In genomic region chr11:46247664-46248063, GRCh38 we compare ENCODE assay signal across 8 cellular contexts. TPM values are rescaled to one million over a fixed set of nuclear protein-coding genes. Genes with fewer than 3 reads are reported as not detected.
DNase-seq lines count a peak whose midpoint lies in the region; ATAC-seq and TF ChIP-seq lines count a peak whose summit lies in the region.

No MANE protein-coding gene starts in this region.

- H4K20me1 ChIP-seq in KMS-11 (ENCODE audit: insufficient read depth), result no peaks in the 10 kb centered on the region

- no peaks in the 10 kb centered on the region for H3K27me3 Mint-ChIP-seq in progenitor cell of endocrine pancreas

- no peaks in the 10 kb centered on the region for H3K27me3 ChIP-seq in KMS-11 (ENCODE audit: insufficient read depth, low read depth)

- H3K36me3 Mint-ChIP-seq in progenitor cell of endocrine pancreas (ENCODE audit: insufficient read depth), result no peaks in the 10 kb centered on the region

- CTCF ChIA-PET in RWPE1 (lab: Yijun Ruan, JAX), result interaction anchor here (1.1 kb wide), 1 partner anchor 61 kb away, joined by 5 read pairs; no protein-coding TSS in a partner anchor

- peaks cover 11% of the 10 kb centered on the region for H3K4me1 ChIP-seq in KMS-11 (ENCODE audit: low read depth, poor library complexity, severe bottlenecking)

- H3K4me3 ChIP-seq in KMS-11 (IDR thresholded peaks at IDR 0.05; ENCODE audit: insufficient read depth, low read depth, low read length), result no peak overlapping the region

- peaks cover 34% of the 10 kb centered on the region for H3K4me1 Mint-ChIP-seq in progenitor cell of endocrine pancreas (ENCODE audit: low read depth)

- H3K79me2 ChIP-seq in KMS-11 (ENCODE audit: insufficient read depth, low read depth), result no peaks in the 10 kb centered on the region

- H2AFZ ChIP-seq in KMS-11 (ENCODE audit: low read depth), result no peak overlapping the region

- POLR2A ChIA-PET in RWPE1 (lab: Yijun Ruan, JAX; ENCODE audit: low non-redundant PET), result no interaction called here

- peak overlapping the region; percentile 26 for H3K27ac Mint-ChIP-seq in progenitor cell of endocrine pancreas

- H3K9me3 Mint-ChIP-seq in progenitor cell of endocrine pancreas (ENCODE audit: low read depth), result no peaks in the 10 kb centered on the region

- no peak overlapping the region for H3K4me3 Mint-ChIP-seq in progenitor cell of endocrine pancreas (ENCODE audit: low read depth)

- DNase-seq in DMS79 (lab: John Stamatoyannopoulos, UW), result peak; percentile 43
- peak; percentile 55 for DNase-seq in RWPE1 (ENCODE audit: low spot score)
- peak; percentile 6 for DNase-seq in effector CD8-positive, alpha-beta T cell (lab: John Stamatoyannopoulos, UW)
- no peak for DNase-seq in progenitor cell of endocrine pancreas (ENCODE audit: low spot score, unreplicated experiment)

- H3K4me2 ChIP-seq in KMS-11, result no peak overlapping the region

- no peaks in the 10 kb centered on the region for H3K36me3 ChIP-seq in KMS-11 (ENCODE audit: insufficient read depth)

- no peak for ATAC-seq in GM21529 (IDR thresholded peaks at IDR 0.05; ENCODE audit: unreplicated experiment)
- ATAC-seq in HG03175 (IDR thresholded peaks at IDR 0.05; ENCODE audit: unreplicated experiment), result no peak
- no peak for ATAC-seq in HG02798 (IDR thresholded peaks at IDR 0.05; ENCODE audit: poor library complexity, unreplicated experiment)

- no peak overlapping the region for H3K9ac ChIP-seq in KMS-11

- TF ChIP-seq CTCF in KMS-11 (conservative IDR thresholded peaks at IDR 0.05; ENCODE audit: low read depth, low read length) (peak; percentile 46; the same call in 1 of the 2 replicates), RWPE1 (conservative IDR thresholded peaks at IDR 0.05; ENCODE audit: low read depth) (0 out of 2 replicates have a peak, but pooled peaks have one; percentile 22), progenitor cell of endocrine pancreas (IDR thresholded peaks at IDR 0.05; ENCODE audit: unreplicated experiment) (peak; percentile 64)

- no peak overlapping the region for H3K27ac ChIP-seq in KMS-11
- peak overlapping the region; percentile 85; the same call in 1 of the 2 replicates for H3K27ac ChIP-seq in RWPE1

RNA-seq across cellular contexts. Expression of gene CREB3L1, which starts 29.8 kb away (rescaled TPM):
- 9.5 and 9.6 TPM in 2 replicates for total RNA-seq in progenitor cell of endocrine pancreas
